8 cellular contexts compared by ENCODE assay signal in the genomic region with DNA sequence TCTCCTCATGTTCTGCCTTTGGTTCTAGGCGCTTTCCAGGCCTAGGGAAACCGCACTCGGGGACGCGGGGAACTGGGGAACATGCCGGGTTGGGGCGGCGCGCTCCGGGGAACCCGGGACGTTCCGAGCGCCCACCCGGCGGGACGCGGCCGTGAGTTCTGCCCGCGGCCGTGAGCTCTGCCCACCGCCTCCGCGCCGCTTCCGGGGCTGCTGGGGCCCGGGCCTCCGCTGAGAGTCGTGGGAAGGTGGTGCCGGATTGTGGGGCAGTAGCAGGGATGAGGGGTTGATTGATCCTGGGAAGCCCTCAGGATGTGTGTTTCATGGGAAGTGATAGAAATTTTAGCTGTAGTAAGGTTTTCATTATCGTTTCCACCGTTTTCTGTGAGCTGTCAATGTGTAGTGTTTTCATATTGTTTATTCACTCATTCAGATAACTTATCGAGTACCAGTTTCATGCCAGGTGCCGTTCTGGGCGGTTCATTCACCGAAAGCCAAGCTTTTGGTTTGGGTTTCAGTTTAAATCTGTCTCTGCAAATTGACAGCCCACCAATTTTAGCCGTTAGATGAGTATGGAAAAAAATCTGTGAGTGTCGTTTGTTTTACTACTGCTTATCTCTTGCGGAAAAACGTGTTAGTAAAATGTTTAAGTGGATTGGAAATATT. TPM values are rescaled to one million over a fixed set of nuclear protein-coding genes. Genes with fewer than 3 reads are reported as not detected.
DNase-seq lines count a peak whose midpoint lies in the region; ATAC-seq and TF ChIP-seq lines count a peak whose summit lies in the region.

No MANE protein-coding gene starts in this region.

- 1% methylated on average over 41 of the region's 41 CpGs for WGBS in urinary bladder

- CTCF ChIA-PET in AG04449 (lab: Yijun Ruan, JAX): interaction anchor here (1.0 to 9.7 kb wide), 4 partner anchors 9 to 17 kb away, joined by 3 to 98 read pairs (median 4); no protein-coding TSS in a partner anchor

- ATAC-seq in GM18511 (IDR thresholded peaks at IDR 0.05; ENCODE audit: unreplicated experiment): peak; percentile 41
- ATAC-seq in HG03025 (IDR thresholded peaks at IDR 0.05; ENCODE audit: low FRiP score, unreplicated experiment): peak; percentile 28
- peak; percentile 61 for ATAC-seq in mucosa of descending colon

- peak overlapping the region; percentile 86 for H3K4me3 ChIP-seq in AG04449 (ENCODE audit: low read depth, low read length)
- peak overlapping the region; percentile 86 for H3K4me3 ChIP-seq in SK-N-MC
- peak overlapping the region; percentile 95 for H3K4me3 ChIP-seq in mucosa of descending colon
- H3K4me3 ChIP-seq in urinary bladder (ENCODE audit: low read depth, low read length): peak overlapping the region; percentile 98

- H3K27ac ChIP-seq in SK-N-MC (no peak overlapping the region), urinary bladder (ENCODE audit: low read depth) (peak overlapping the region; percentile 35)

- peak overlapping the region; percentile 94 for H3K9ac ChIP-seq in SK-N-MC (ENCODE audit: insufficient read length)

- TF ChIP-seq CTCF in AG04449 (IDR thresholded peaks at IDR 0.05; ENCODE audit: insufficient read depth, low read length, missing control alignments) (no peak), mucosa of descending colon (IDR thresholded peaks at IDR 0.05) (no peak)

- POLR2A ChIA-PET in AG04449 (lab: Yijun Ruan, JAX): interaction anchor here (1.5 kb wide), 1 partner anchor 12 kb away, joined by 11 read pairs; no protein-coding TSS in a partner anchor

- intact Hi-C loops in mucosa of descending colon (cut with DNase I, micrococcal nuclease): no loop called here

- H3K36me3 ChIP-seq in SK-N-MC (ENCODE audit: insufficient read depth, low read length) (peaks cover 53% of the 10 kb centered on the region), mucosa of descending colon (ENCODE audit: low read depth) (no peaks in the 10 kb centered on the region), urinary bladder (ENCODE audit: insufficient read depth) (no peaks in the 10 kb centered on the region)

- H3K4me1 ChIP-seq in mucosa of descending colon (ENCODE audit: low read depth): peaks cover 35% of the 10 kb centered on the region
- H3K4me1 ChIP-seq in urinary bladder (ENCODE audit: insufficient read depth): peaks cover 2% of the 10 kb centered on the region

- no peak for DNase-seq in AG04449 (ENCODE audit: low read depth, low spot score)
- no peak for DNase-seq in SK-N-MC (ENCODE audit: low read depth, low spot score)
- peak; percentile 26 for DNase-seq in dermis blood vessel endothelial cell
- no peak for DNase-seq in mucosa of descending colon
- no peak for DNase-seq in NCI-H524 treated with DMSO at 0.1 percent for 48 hours (lab: John Stamatoyannopoulos, UW)

- H3K9me3 ChIP-seq in SK-N-MC (ENCODE audit: low read depth, low read length) (no peaks in the 10 kb centered on the region), mucosa of descending colon (no peaks in the 10 kb centered on the region)

RNA-seq across cellular contexts. Expression of a gene that starts 0.7 kb away (rescaled TPM):
- total RNA-seq in dermis blood vessel endothelial cell: 25.9 and 30.7 TPM in 2 replicates
- 10 to 100 TPM; 50.5 to 53.7 (median 53.3) TPM for total RNA-seq in mucosa of descending colon
- total RNA-seq in urinary bladder: 47.9 TPM
- 29.6 TPM for polyA plus RNA-seq in urinary bladder

RNA-seq across cellular contexts. Expression of a gene that starts 0.8 kb away (rescaled TPM):
- total RNA-seq in dermis blood vessel endothelial cell: 13.7 and 14.3 TPM in 2 replicates
- 10 to 100 TPM in 1 of 3 donors, 1 to 10 TPM in 2; 9.2 to 11.7 (median 9.5) TPM for total RNA-seq in mucosa of descending colon
- 14.5 TPM for total RNA-seq in urinary bladder
- polyA plus RNA-seq in urinary bladder: 6.5 TPM

RNA-seq across cellular contexts. Expression of a gene that starts 18.7 kb away (rescaled TPM):
- total RNA-seq in dermis blood vessel endothelial cell (not detected in 2 replicates), mucosa of descending colon (not detected), urinary bladder (0.21 TPM)
- polyA plus RNA-seq in urinary bladder: 0.37 TPM
